In the genomic region with DNA sequence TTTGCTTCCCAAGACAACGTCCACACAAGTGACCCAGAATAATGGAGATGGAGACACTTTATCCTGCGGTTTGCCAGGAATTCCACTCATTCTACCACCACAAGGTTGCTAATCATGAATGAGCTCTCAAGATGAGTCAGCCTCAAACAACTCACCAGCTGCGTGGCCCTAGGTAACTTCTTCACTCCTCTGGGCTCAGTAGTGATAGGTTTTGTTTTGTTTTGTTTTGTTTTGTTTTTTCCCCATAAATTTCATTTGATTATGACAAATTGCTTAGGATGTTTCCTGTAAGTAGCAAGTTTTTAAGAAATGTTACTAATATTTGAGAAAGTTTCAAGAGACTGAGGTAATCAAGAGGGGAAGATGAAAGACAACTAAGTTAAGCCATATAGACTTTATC, we compare ENCODE assay signal across 1 cellular context.
A peak's percentile ranks its signal among the peaks of the same experiment; 100 is the strongest.
TF ChIP-seq lines count a peak whose summit lies in the region.

No MANE protein-coding gene starts in this region.

TF ChIP-seq in H1, 55 proteins besides CTCF, POLR2A, EP300 and RAD21 (continued from another document):
- TF ChIP-seq GABPA (IDR thresholded peaks at IDR 0.05; ENCODE audit: borderline replicate concordance, insufficient read depth, low read length) (no peak), YY1 (IDR thresholded peaks at IDR 0.05; ENCODE audit: low read depth, low read length) (0 out of 2 replicates have a peak, but pooled peaks have one; percentile 4), SIRT6 (IDR thresholded peaks at IDR 0.05; ENCODE audit: low read length) (no peak), SIN3A (conservative IDR thresholded peaks at IDR 0.05 in 1 of 2, IDR thresholded peaks at IDR 0.05 in 1 of 2; ENCODE audit: low read depth in 1 of 2, low read length in 2 of 2) (no peak), RBBP5 (IDR thresholded peaks at IDR 0.05; ENCODE audit: borderline replicate concordance, low read depth, low read length) (no peak), NANOG (IDR thresholded peaks at IDR 0.05; ENCODE audit: insufficient read depth, low read depth, low read length, poor library complexity, severe bottlenecking) (no peak), JUN (IDR thresholded peaks at IDR 0.05; ENCODE audit: low read depth, low read length) (peak; percentile 83), CTBP2 (IDR thresholded peaks at IDR 0.05; ENCODE audit: borderline replicate concordance, insufficient read depth, insufficient read length, low read length) (no peak), HDAC2 (IDR thresholded peaks at IDR 0.05; ENCODE audit: borderline replicate concordance in 1 of 2, low read depth in 2 of 2, low read length in 2 of 2) (no peak), KDM1A (IDR thresholded peaks at IDR 0.05; ENCODE audit: borderline replicate concordance, low read length) (no peak), SUZ12 (IDR thresholded peaks at IDR 0.05; ENCODE audit: low read length) (no peak), SRF (IDR thresholded peaks at IDR 0.05; ENCODE audit: low read depth, low read length) (no peak), POU5F1 (IDR thresholded peaks at IDR 0.05; ENCODE audit: low read depth, low read length) (no peak), SP2 (IDR thresholded peaks at IDR 0.05; ENCODE audit: low read length) (no peak), BRCA1 (IDR thresholded peaks at IDR 0.05; ENCODE audit: low read depth, low read length) (no peak), TEAD4 (IDR thresholded peaks at IDR 0.05; ENCODE audit: low read depth, low read length) (peak; percentile 88), FOSL1 (IDR thresholded peaks at IDR 0.05; ENCODE audit: insufficient read depth, low read depth, low read length) (no peak), EGR1 (IDR thresholded peaks at IDR 0.05; ENCODE audit: borderline replicate concordance, low read depth, low read length) (no peak), CREB1 (IDR thresholded peaks at IDR 0.05) (no peak), BCL11A (IDR thresholded peaks at IDR 0.05; ENCODE audit: low read depth in 2 of 2, low read length in 2 of 2) (no peak), KDM5A (IDR thresholded peaks at IDR 0.05; ENCODE audit: low read length) (no peak), NRF1 (IDR thresholded peaks at IDR 0.05; ENCODE audit: low read depth, low read length) (no peak), RNF2 (IDR thresholded peaks at IDR 0.05; ENCODE audit: borderline replicate concordance, low read depth, low read length, missing control alignments, poor library complexity, severe bottlenecking) (no peak), TCF12 (IDR thresholded peaks at IDR 0.05; ENCODE audit: low read depth, low read length) (peak; percentile 70; the same call in 1 of the 2 replicates), SIX5 (IDR thresholded peaks at IDR 0.05; ENCODE audit: low read depth, low read length) (no peak), KDM4A (IDR thresholded peaks at IDR 0.05; ENCODE audit: low read depth, low read length, severe bottlenecking) (no peak), CEBPB (IDR thresholded peaks at IDR 0.05; ENCODE audit: low read depth, low read length) (no peak), EZH2 (IDR thresholded peaks at IDR 0.05; ENCODE audit: low read depth, low read length, severe bottlenecking) (no peak), ASH2L (IDR thresholded peaks at IDR 0.05; ENCODE audit: low read length) (no peak), TBP (IDR thresholded peaks at IDR 0.05; ENCODE audit: low read depth, low read length) (no peak), PHF8 (conservative IDR thresholded peaks at IDR 0.05; ENCODE audit: low read depth, low read length) (no peak), JUND (IDR thresholded peaks at IDR 0.05; ENCODE audit: low read length) (peak; percentile 90), SP4 (IDR thresholded peaks at IDR 0.05; ENCODE audit: low read length) (no peak), CBX8 (IDR thresholded peaks at IDR 0.05; ENCODE audit: borderline replicate concordance, low read depth, low read length) (no peak), CHD2 (IDR thresholded peaks at IDR 0.05; ENCODE audit: low read length) (no peak), BACH1 (IDR thresholded peaks at IDR 0.05; ENCODE audit: low read length) (peak; percentile 43; the same call in 1 of the 2 replicates)
- TF ChIP-seq, protein P1, sequence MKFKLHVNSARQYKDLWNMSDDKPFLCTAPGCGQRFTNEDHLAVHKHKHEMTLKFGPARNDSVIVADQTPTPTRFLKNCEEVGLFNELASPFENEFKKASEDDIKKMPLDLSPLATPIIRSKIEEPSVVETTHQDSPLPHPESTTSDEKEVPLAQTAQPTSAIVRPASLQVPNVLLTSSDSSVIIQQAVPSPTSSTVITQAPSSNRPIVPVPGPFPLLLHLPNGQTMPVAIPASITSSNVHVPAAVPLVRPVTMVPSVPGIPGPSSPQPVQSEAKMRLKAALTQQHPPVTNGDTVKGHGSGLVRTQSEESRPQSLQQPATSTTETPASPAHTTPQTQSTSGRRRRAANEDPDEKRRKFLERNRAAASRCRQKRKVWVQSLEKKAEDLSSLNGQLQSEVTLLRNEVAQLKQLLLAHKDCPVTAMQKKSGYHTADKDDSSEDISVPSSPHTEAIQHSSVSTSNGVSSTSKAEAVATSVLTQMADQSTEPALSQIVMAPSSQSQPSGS (IDR thresholded peaks at IDR 0.05; ENCODE audit: low read length): no peak
- TF ChIP-seq, protein P2, sequence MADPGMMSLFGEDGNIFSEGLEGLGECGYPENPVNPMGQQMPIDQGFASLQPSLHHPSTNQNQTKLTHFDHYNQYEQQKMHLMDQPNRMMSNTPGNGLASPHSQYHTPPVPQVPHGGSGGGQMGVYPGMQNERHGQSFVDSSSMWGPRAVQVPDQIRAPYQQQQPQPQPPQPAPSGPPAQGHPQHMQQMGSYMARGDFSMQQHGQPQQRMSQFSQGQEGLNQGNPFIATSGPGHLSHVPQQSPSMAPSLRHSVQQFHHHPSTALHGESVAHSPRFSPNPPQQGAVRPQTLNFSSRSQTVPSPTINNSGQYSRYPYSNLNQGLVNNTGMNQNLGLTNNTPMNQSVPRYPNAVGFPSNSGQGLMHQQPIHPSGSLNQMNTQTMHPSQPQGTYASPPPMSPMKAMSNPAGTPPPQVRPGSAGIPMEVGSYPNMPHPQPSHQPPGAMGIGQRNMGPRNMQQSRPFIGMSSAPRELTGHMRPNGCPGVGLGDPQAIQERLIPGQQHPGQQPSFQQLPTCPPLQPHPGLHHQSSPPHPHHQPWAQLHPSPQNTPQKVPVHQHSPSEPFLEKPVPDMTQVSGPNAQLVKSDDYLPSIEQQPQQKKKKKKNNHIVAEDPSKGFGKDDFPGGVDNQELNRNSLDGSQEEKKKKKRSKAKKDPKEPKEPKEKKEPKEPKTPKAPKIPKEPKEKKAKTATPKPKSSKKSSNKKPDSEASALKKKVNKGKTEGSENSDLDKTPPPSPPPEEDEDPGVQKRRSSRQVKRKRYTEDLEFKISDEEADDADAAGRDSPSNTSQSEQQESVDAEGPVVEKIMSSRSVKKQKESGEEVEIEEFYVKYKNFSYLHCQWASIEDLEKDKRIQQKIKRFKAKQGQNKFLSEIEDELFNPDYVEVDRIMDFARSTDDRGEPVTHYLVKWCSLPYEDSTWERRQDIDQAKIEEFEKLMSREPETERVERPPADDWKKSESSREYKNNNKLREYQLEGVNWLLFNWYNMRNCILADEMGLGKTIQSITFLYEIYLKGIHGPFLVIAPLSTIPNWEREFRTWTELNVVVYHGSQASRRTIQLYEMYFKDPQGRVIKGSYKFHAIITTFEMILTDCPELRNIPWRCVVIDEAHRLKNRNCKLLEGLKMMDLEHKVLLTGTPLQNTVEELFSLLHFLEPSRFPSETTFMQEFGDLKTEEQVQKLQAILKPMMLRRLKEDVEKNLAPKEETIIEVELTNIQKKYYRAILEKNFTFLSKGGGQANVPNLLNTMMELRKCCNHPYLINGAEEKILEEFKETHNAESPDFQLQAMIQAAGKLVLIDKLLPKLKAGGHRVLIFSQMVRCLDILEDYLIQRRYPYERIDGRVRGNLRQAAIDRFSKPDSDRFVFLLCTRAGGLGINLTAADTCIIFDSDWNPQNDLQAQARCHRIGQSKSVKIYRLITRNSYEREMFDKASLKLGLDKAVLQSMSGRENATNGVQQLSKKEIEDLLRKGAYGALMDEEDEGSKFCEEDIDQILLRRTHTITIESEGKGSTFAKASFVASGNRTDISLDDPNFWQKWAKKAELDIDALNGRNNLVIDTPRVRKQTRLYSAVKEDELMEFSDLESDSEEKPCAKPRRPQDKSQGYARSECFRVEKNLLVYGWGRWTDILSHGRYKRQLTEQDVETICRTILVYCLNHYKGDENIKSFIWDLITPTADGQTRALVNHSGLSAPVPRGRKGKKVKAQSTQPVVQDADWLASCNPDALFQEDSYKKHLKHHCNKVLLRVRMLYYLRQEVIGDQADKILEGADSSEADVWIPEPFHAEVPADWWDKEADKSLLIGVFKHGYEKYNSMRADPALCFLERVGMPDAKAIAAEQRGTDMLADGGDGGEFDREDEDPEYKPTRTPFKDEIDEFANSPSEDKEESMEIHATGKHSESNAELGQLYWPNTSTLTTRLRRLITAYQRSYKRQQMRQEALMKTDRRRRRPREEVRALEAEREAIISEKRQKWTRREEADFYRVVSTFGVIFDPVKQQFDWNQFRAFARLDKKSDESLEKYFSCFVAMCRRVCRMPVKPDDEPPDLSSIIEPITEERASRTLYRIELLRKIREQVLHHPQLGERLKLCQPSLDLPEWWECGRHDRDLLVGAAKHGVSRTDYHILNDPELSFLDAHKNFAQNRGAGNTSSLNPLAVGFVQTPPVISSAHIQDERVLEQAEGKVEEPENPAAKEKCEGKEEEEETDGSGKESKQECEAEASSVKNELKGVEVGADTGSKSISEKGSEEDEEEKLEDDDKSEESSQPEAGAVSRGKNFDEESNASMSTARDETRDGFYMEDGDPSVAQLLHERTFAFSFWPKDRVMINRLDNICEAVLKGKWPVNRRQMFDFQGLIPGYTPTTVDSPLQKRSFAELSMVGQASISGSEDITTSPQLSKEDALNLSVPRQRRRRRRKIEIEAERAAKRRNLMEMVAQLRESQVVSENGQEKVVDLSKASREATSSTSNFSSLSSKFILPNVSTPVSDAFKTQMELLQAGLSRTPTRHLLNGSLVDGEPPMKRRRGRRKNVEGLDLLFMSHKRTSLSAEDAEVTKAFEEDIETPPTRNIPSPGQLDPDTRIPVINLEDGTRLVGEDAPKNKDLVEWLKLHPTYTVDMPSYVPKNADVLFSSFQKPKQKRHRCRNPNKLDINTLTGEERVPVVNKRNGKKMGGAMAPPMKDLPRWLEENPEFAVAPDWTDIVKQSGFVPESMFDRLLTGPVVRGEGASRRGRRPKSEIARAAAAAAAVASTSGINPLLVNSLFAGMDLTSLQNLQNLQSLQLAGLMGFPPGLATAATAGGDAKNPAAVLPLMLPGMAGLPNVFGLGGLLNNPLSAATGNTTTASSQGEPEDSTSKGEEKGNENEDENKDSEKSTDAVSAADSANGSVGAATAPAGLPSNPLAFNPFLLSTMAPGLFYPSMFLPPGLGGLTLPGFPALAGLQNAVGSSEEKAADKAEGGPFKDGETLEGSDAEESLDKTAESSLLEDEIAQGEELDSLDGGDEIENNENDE (IDR thresholded peaks at IDR 0.05; ENCODE audit: insufficient replicate concordance, low read length): no peak
- TF ChIP-seq, protein P3, sequence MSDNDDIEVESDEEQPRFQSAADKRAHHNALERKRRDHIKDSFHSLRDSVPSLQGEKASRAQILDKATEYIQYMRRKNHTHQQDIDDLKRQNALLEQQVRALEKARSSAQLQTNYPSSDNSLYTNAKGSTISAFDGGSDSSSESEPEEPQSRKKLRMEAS (IDR thresholded peaks at IDR 0.05): no peak
- TF ChIP-seq, protein P4, sequence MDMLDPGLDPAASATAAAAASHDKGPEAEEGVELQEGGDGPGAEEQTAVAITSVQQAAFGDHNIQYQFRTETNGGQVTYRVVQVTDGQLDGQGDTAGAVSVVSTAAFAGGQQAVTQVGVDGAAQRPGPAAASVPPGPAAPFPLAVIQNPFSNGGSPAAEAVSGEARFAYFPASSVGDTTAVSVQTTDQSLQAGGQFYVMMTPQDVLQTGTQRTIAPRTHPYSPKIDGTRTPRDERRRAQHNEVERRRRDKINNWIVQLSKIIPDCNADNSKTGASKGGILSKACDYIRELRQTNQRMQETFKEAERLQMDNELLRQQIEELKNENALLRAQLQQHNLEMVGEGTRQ (IDR thresholded peaks at IDR 0.05; ENCODE audit: low read length): no peak
